5 cellular contexts compared by ENCODE assay signal in genomic region chr7:26029911-26030310, GRCh38.
"Had no signal": no experiment of that assay in that cellular context is flagged by ENCODE, and none has a peak within 500 bp of the region (broad histone marks: within the 10 kb centered on the region; RNA-seq: fewer than 3 reads in every experiment).

No MANE protein-coding gene starts in this region.

- H3K9me3 Mint-ChIP-seq: GM23338, H9 had no signal

- H3K4me3 ChIP-seq: GM23338 had no signal

- H3K36me3 Mint-ChIP-seq: IgD-negative memory B cell had no signal

- H3K27ac Mint-ChIP-seq: GM23338, H9, IgD-negative memory B cell had no signal

- ATAC-seq: GM23338 had no signal

- H3K4me1 Mint-ChIP-seq: GM23338 had no signal

- H3K4me3 Mint-ChIP-seq: GM23338, H9, IgD-negative memory B cell had no signal

- DNase-seq: H9, HCEC 1CT, KG1 had no signal
